ENCODE assay signal across 32 cellular contexts in the genomic region with DNA sequence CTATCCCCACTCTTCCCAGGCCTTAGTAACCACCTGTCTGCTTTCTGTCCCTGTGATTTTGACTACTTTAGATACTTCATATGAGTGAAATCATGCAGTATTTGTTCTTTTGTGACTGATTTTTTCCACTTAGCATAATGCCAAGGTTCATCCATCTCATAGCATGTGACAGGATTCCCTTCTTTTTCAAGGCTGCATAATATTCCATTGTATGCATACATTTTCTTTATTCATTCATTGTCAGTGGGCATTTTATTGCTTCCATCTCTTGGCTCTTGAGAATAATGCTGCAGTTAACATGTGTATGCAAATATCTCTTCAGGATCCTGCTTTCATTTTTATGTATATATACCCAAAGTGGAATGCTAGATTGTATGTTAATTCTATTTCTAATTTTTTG.
"Had no signal": no experiment of that assay in that cellular context is flagged by ENCODE, and none has a peak within 500 bp of the region (broad histone marks: within the 10 kb centered on the region; RNA-seq: fewer than 3 reads in every experiment).

No MANE protein-coding gene starts in this region.

- H3K4me1 ChIP-seq: ascending aorta, colonic mucosa had no signal

- H3K9me3 ChIP-seq: colonic mucosa had no signal

- H3K27ac ChIP-seq: ascending aorta, cardiac muscle cell, colonic mucosa, VCaP had no signal

- H3K27me3 ChIP-seq: ascending aorta, cardiac muscle cell, colonic mucosa had no signal

- FAIRE-seq: bronchial epithelial cell, TTC549 had no signal

- ATAC-seq: activated CD8-positive, alpha-beta T cell treated with anti-CD3 and anti-CD28 coated beads for 36 hours; activated naive CD8-positive, alpha-beta T cell treated with anti-CD3 and anti-CD28 coated beads, Interleukin-2, amount 50 U/mL, for 24 hours; activated T-cell treated with anti-CD3 and anti-CD28 coated beads, Interleukin-2, amount 50 U/mL, for 4 hours; activated T-cell treated with anti-CD3 and anti-CD28 coated beads, Interleukin-2, amount 50 U/mL, for 72 hours; activated T-helper 17 cell treated with anti-CD3 and anti-CD28 coated beads, Interleukin-2, amount 50 U/mL, for 72 hours had no signal

- H3K36me3 ChIP-seq: colonic mucosa had no signal

- H3K4me3 ChIP-seq: ascending aorta, cardiac muscle cell, colonic mucosa had no signal

- DNase-seq: activated B cell treated with CpG ODN at 0.5 μM for 24 hours; activated CD4-positive, alpha-beta memory T cell treated with anti-CD3 and anti-CD28 coated beads for 36 hours; activated CD4-positive, alpha-beta T cell treated with anti-CD3 and anti-CD28 coated beads for 4 hours; activated CD4-positive, alpha-beta T cell treated with anti-CD3 and anti-CD28 coated beads, Interleukin-2, amount 10 ng/mL, durations not matched to agents 24 days and 14 days; activated CD4-positive, alpha-beta T cell treated with anti-CD3 and anti-CD28 coated beads, Interleukin-2, amount 50 U/mL, for 1 hour; activated CD4-positive, alpha-beta T cell treated with anti-CD3 and anti-CD28 coated beads, Interleukin-2, amount 50 U/mL, for 4 hours; activated CD4-positive, CD25-positive, alpha-beta regulatory T cell treated with anti-CD3 and anti-CD28 coated beads, Interleukin-2, amount 50 U/mL, for 72 hours; activated CD8-positive, alpha-beta memory T cell treated with anti-CD3 and anti-CD28 coated beads, Interleukin-2, amount 50 U/mL, for 4 hours; activated CD8-positive, alpha-beta T cell treated with anti-CD3 and anti-CD28 coated beads for 36 hours; activated effector memory CD4-positive, alpha-beta T cell treated with anti-CD3 and anti-CD28 coated beads, Interleukin-2, amount 50 U/mL, for 16 hours; activated gamma-delta T cell treated with Interleukin-2 at 50 U/mL for 16 hours; activated naive CD4-positive, alpha-beta T cell; activated naive CD4-positive, alpha-beta T cell treated with anti-CD3 and anti-CD28 coated beads, Interleukin-2, amount 10 ng/mL, durations not matched to agents 7 days and 5 days; activated naive CD8-positive, alpha-beta T cell treated with anti-CD3 and anti-CD28 coated beads, Interleukin-2, amount 10 ng/mL, durations not matched to agents 7 days and 5 days; activated naive CD8-positive, alpha-beta T cell treated with anti-CD3 and anti-CD28 coated beads, Interleukin-2, amount 50 U/mL, for 24 hours; activated T-cell treated with anti-CD3 and anti-CD28 coated beads for 4 hours; activated T-cell treated with anti-CD3 and anti-CD28 coated beads, Interleukin-2, amount 50 U/mL, for 1 hour; activated T-cell treated with anti-CD3 and anti-CD28 coated beads, Interleukin-2, amount 50 U/mL, for 4 hours; activated T-cell treated with anti-CD3 and anti-CD28 coated beads, Interleukin-2, amount 50 U/mL, for 72 hours; amygdala; anterior cingulate cortex; caudate nucleus; cerebellar nuclear complex; colonic mucosa; T-helper 2 cell; T-helper 9 cell had no signal
